14 cellular contexts compared by ENCODE assay signal in the genomic region with DNA sequence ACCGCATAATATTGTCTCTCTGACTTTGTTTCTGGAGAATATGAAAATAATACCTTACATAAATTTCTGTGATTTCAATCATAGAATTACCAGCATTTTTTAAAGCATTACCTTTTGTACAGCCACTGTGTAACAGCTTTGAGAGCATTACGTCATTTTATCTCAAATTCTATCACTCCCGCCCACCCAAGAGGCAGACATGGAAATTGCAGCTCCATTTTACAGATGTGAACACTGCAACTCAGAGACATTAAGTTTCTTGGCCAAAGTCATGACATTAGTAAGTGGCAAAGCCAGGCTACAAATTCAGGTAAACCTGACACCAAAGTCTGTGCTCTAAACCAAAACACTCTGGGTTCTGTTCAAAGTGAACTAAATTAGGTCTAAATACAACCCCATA. TPM values are rescaled to one million over a fixed set of nuclear protein-coding genes. Genes with fewer than 3 reads are reported as not detected.
"Had no signal": no experiment of that assay in that cellular context is flagged by ENCODE, and none has a peak within 500 bp of the region (broad histone marks: within the 10 kb centered on the region; RNA-seq: fewer than 3 reads in every experiment).

No MANE protein-coding gene starts in this region.

- H3K4me3 ChIP-seq: breast epithelium, hepatocyte, ovary had no signal

- H3K27ac ChIP-seq: breast epithelium, hepatocyte, ovary had no signal

- H2AFZ ChIP-seq: hepatocyte had no signal

- H3K9me3 Mint-ChIP-seq: activated T-cell treated with anti-CD3 and anti-CD28 coated beads, Interleukin-2, amount 50 U/mL, for 4 hours had no signal

- DNase-seq: activated CD4-positive, CD25-positive, alpha-beta regulatory T cell; activated gamma-delta T cell; activated T-cell treated with anti-CD3 and anti-CD28 coated beads, Interleukin-2, amount 50 U/mL, for 4 hours; amygdala; effector CD8-positive, alpha-beta T cell; kidney glomerular epithelial cell; ovary; stimulated activated CD4-positive, alpha-beta T cell treated with anti-CD3 and anti-CD28 coated beads, Interleukin-2, amount 100 ng/mL, for 48 hours; stimulated activated naive CD4-positive, alpha-beta T cell treated with Interleukin-2 at 50 U/mL for 16 hours had no signal

- H3K27me3 ChIP-seq: breast epithelium, ovary had no signal

- H3K4me3 Mint-ChIP-seq: activated naive CD8-positive, alpha-beta T cell; activated T-cell treated with anti-CD3 and anti-CD28 coated beads, Interleukin-2, amount 50 U/mL, for 4 hours had no signal

- H3K27ac Mint-ChIP-seq: activated naive CD8-positive, alpha-beta T cell had no signal

- H3K36me3 Mint-ChIP-seq: activated naive CD8-positive, alpha-beta T cell had no signal

- H3K4me1 ChIP-seq: breast epithelium had no signal

- ATAC-seq: activated T-cell treated with anti-CD3 and anti-CD28 coated beads, Interleukin-2, amount 50 U/mL, for 4 hours had no signal

- H3K9me3 ChIP-seq: breast epithelium, ovary had no signal

- H3K4me2 ChIP-seq: hepatocyte had no signal

- H3K79me2 ChIP-seq: hepatocyte had no signal

- H3K36me3 ChIP-seq: breast epithelium, ovary had no signal

RNA-seq across cellular contexts. Expression of gene KDR, which starts 33.6 kb away (rescaled TPM):
- total RNA-seq: fibroblast of lung; T-helper 2 cell treated with Interferon-gamma antibody and Interleukin-4, amounts not matched to agents 100 ng/mL and 5 ng/mL, for 36 hours had no signal
